Comparison of ENCODE assay signal across 8 cellular contexts in genomic region chr16:89562027-89562599, GRCh38. TPM values are rescaled to one million over a fixed set of nuclear protein-coding genes. Genes with fewer than 3 reads are reported as not detected.
DNase-seq lines count a peak whose midpoint lies in the region; ATAC-seq and TF ChIP-seq lines count a peak whose summit lies in the region.

No MANE protein-coding gene starts in this region.

- TF ChIP-seq EP300 in transverse colon (IDR thresholded peaks at IDR 0.05; ENCODE audit: low read depth) = no peak

- H3K36me3 Mint-ChIP-seq in activated T-helper 17 cell treated with anti-CD3 and anti-CD28 coated beads, Interleukin-2, amount 50 U/mL, for 72 hours (ENCODE audit: low read depth) = peaks cover 80% of the 10 kb centered on the region

- intact Hi-C loops in left ventricle myocardium inferior (cut with micrococcal nuclease) = no loop called here
- intact Hi-C loops in Right ventricle myocardium inferior (cut with DNase I) = no loop called here
- intact Hi-C loops in transverse colon (cut with DNase I; ENCODE audit: low total_unique reads) = no loop called here

- H3K27me3 ChIP-seq in left ventricle myocardium inferior (ENCODE audit: low read depth) (no peaks in the 10 kb centered on the region), transverse colon (no peaks in the 10 kb centered on the region)

- DNase-seq in left ventricle myocardium inferior (no peak), Right ventricle myocardium inferior (ENCODE audit: missing footprints) (no peak), iris pigment epithelial cell (ENCODE audit: low read depth) (peak; percentile 56), transverse colon (peak; percentile 58), A172 (ENCODE audit: low spot score) (no peak), NCI-H1092 (lab: John Stamatoyannopoulos, UW) (no peak)

- H3K27me3 Mint-ChIP-seq in activated T-helper 17 cell treated with anti-CD3 and anti-CD28 coated beads, Interleukin-2, amount 50 U/mL, for 72 hours = no peaks in the 10 kb centered on the region

- H3K27ac ChIP-seq in left ventricle myocardium inferior (replicated peaks) (peak overlapping the region; percentile 99), transverse colon (peak overlapping the region; percentile 95 to 99 (median 98))

- no peaks in the 10 kb centered on the region for H3K9me3 Mint-ChIP-seq in activated T-helper 17 cell treated with anti-CD3 and anti-CD28 coated beads, Interleukin-2, amount 50 U/mL, for 72 hours

- ATAC-seq in Right ventricle myocardium inferior = no peak
- ATAC-seq in activated T-helper 17 cell treated with anti-CD3 and anti-CD28 coated beads, Interleukin-2, amount 50 U/mL, for 72 hours (replicated peaks) = no peak
- ATAC-seq in GM21390 (IDR thresholded peaks at IDR 0.05; ENCODE audit: unreplicated experiment) = no peak

- H3K4me3 ChIP-seq in left ventricle myocardium inferior (peak overlapping the region; percentile 97), transverse colon (peak overlapping the region in 2 of 4 donors; percentile 77 to 93)

- TF ChIP-seq CTCF in left ventricle myocardium inferior (IDR thresholded peaks at IDR 0.05; ENCODE audit: borderline replicate concordance) = no peak
- no peak for TF ChIP-seq CTCF in transverse colon (IDR thresholded peaks at IDR 0.05)

- no peaks in the 10 kb centered on the region for H3K9me3 ChIP-seq in left ventricle myocardium inferior (replicated peaks)
- H3K9me3 ChIP-seq in transverse colon = no peaks in the 10 kb centered on the region

- peak overlapping the region; percentile 94 for H3K27ac Mint-ChIP-seq in activated T-helper 17 cell treated with anti-CD3 and anti-CD28 coated beads, Interleukin-2, amount 50 U/mL, for 72 hours

- in situ Hi-C loops in transverse colon (cut with MboI; ENCODE audit: low pct_ligation_motif_present in 1 of 4, low pct_unique_long_range_greater_than_20kb in 1 of 4, low sequenced_read_pairs in 3 of 4) = no loop called here

- peaks cover 37% of the 10 kb centered on the region for H3K36me3 ChIP-seq in left ventricle myocardium inferior
- H3K36me3 ChIP-seq in transverse colon = peaks cover 0 to 23% (median 12%) of the 10 kb centered on the region in 4 donors

- no peak for TF ChIP-seq POLR2A in transverse colon (IDR thresholded peaks at IDR 0.05)

- H3K4me1 ChIP-seq in left ventricle myocardium inferior (peaks cover 84% of the 10 kb centered on the region), transverse colon (peaks cover 37 to 71% (median 54%) of the 10 kb centered on the region in 4 donors)

- 39 to 55% methylated on average over 10 to 19 of the region's 19 CpGs for WGBS in transverse colon (ENCODE audit: low coverage in 1 of 2), 2 donors

- peaks cover 12% of the 10 kb centered on the region for H3K4me1 Mint-ChIP-seq in activated T-helper 17 cell treated with anti-CD3 and anti-CD28 coated beads, Interleukin-2, amount 50 U/mL, for 72 hours

- peak overlapping the region; percentile 91 for H3K4me3 Mint-ChIP-seq in activated T-helper 17 cell treated with anti-CD3 and anti-CD28 coated beads, Interleukin-2, amount 50 U/mL, for 72 hours

RNA-seq across cellular contexts. Expression of gene RPL13, which starts 1.6 kb away (rescaled TPM):
- total RNA-seq in left ventricle myocardium inferior (1,030 TPM), Right ventricle myocardium inferior (1,162 TPM), transverse colon (1,000 to 10,000 TPM; 3,190 to 3,814 (median 3,321) TPM)
- 1,000 to 10,000 TPM; 2,683 to 3,154 TPM for total RNA-seq in activated T-helper 17 cell treated with anti-CD3 and anti-CD28 coated beads, Interleukin-2, amount 50 U/mL, for 72 hours
- 4,331 and 5,553 TPM in 2 replicates for total RNA-seq in A172 (2014; rRNA removed; shearing (Covaris generic))

RNA-seq across cellular contexts. Expression of gene CPNE7, which starts 13.4 kb away (rescaled TPM):
- not detected for total RNA-seq in left ventricle myocardium inferior
- total RNA-seq in Right ventricle myocardium inferior = not detected
- 10 to 100 TPM; 11.1 to 44.7 TPM for total RNA-seq in activated T-helper 17 cell treated with anti-CD3 and anti-CD28 coated beads, Interleukin-2, amount 50 U/mL, for 72 hours
- total RNA-seq in transverse colon = 1 to 10 TPM in 1 of 4 donors, under 1 TPM in 2, not detected in 1; 0.41 to 5.0 (median 0.79) TPM
- total RNA-seq in A172 (2014; rRNA removed; shearing (Covaris generic)) = 4.7 and 18.5 TPM in 2 replicates

RNA-seq across cellular contexts. Expression of gene DPEP1, which starts 51.3 kb away (rescaled TPM):
- total RNA-seq in left ventricle myocardium inferior = not detected
- not detected for total RNA-seq in Right ventricle myocardium inferior
- not detected for total RNA-seq in activated T-helper 17 cell treated with anti-CD3 and anti-CD28 coated beads, Interleukin-2, amount 50 U/mL, for 72 hours
- total RNA-seq in transverse colon = 1 to 10 TPM in 3 of 4 donors, not detected in 1; 1.3 to 4.0 (median 1.4) TPM
- total RNA-seq in A172 (2014; rRNA removed; shearing (Covaris generic)) = 0.43 and 1.2 TPM in 2 replicates

RNA-seq across cellular contexts. Expression of gene SPG7, which starts 53.9 kb away (rescaled TPM):
- total RNA-seq in left ventricle myocardium inferior = 104 TPM
- total RNA-seq in Right ventricle myocardium inferior = 96.1 TPM
- total RNA-seq in activated T-helper 17 cell treated with anti-CD3 and anti-CD28 coated beads, Interleukin-2, amount 50 U/mL, for 72 hours = 100 to 1,000 TPM; 115 to 135 TPM
- 100 to 1,000 TPM; 168 to 408 (median 285) TPM for total RNA-seq in transverse colon
- 171 and 208 TPM in 2 replicates for total RNA-seq in A172 (2014; rRNA removed; shearing (Covaris generic))

Comparison
In these comparisons a context has a peak if more than half of its experiments do, and no peak if none do; other contexts are left out.
1. DNase-seq: peak in iris pigment epithelial cell (single experiment) and transverse colon (single experiment); none in left ventricle myocardium inferior (single experiment), Right ventricle myocardium inferior (single experiment), A172 (single experiment) and NCI-H1092 (single experiment).